Comparison of ENCODE assay signal across 29 cellular contexts in the genomic region with DNA sequence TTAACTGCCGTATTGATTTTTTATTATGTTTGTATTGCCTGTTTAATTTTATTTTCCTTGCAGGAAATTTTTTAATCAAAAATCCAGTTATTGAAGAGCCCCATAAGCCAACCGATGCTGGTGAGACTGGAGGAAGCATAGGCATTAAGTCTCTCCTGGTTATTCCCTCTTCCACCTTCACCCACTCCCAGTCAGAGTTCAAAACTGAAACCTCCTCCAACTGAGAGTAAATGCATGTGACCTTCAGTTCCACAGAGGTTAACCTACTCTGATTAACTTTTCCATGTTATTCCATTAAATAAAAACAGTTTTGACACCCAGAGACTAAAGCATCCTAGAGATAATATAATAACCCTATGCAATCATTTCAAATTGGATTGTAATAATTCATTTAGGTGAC.
"Had no signal": no experiment of that assay in that cellular context is flagged by ENCODE, and none has a peak within 500 bp of the region (broad histone marks: within the 10 kb centered on the region; RNA-seq: fewer than 3 reads in every experiment).

No MANE protein-coding gene starts in this region.

- DNase-seq: stimulated activated CD4-positive, alpha-beta T cell treated with anti-CD3 and anti-CD28 coated beads, Interleukin-2, amount 100 ng/mL, for 48 hours; stimulated activated CD4-positive, alpha-beta T cell treated with anti-CD3 and anti-CD28 coated beads, Interleukin-4, amount 100 ng/mL, for 1 hour; stimulated activated CD4-positive, alpha-beta T cell treated with anti-CD3 and anti-CD28 coated beads, Interleukin-4, amount 100 ng/mL, for 24 hours; stimulated activated CD4-positive, alpha-beta T cell treated with anti-CD3 and anti-CD28 coated beads, Interleukin-4, amount 100 ng/mL, for 4 hours; stimulated activated CD8-positive, alpha-beta memory T cell treated with anti-CD3 and anti-CD28 coated beads, Interleukin-4, amount 100 ng/mL, for 48 hours; stimulated activated naive B cell treated with anti-CD40 and anti-IgM and Interleukin-4, amounts not matched to agents 10 μg/mL and 1 μg/mL and 100 μg/mL, for 72 hours; stimulated activated naive CD4-positive, alpha-beta T cell; stimulated activated naive CD4-positive, alpha-beta T cell treated with Interleukin-2 at 50 U/mL for 16 hours; stimulated activated naive CD8-positive, alpha-beta T cell treated with anti-CD3 and anti-CD28 coated beads, Interleukin-15, amount 100 ng/mL, for 72 hours; stimulated activated naive CD8-positive, alpha-beta T cell treated with anti-CD3 and anti-CD28 coated beads, Interleukin-15, Interleukin-2, amounts not matched to agents 100 U/mL and 50 U/mL, for 24 hours; stomach; substantia nigra; testis; thyroid gland; tibial artery; transverse colon; trophoblast cell; upper lobe of left lung; upper lobe of right lung; uterus had no signal

- H3K4me3 Mint-ChIP-seq: stimulated activated effector memory CD8-positive, alpha-beta T cell treated with anti-CD3 and anti-CD28 coated beads, Interleukin-12 subunit alpha, Interleukin-12 subunit beta, amount 100 ng/mL, for 72 hours; stimulated activated memory B cell treated with anti-CD40 and anti-IgM and Interleukin-4, amounts not matched to agents 10 μg/mL and 1 μg/mL and 100 μg/mL, for 72 hours; stimulated activated naive B cell treated with anti-CD40 and anti-IgM and Interleukin-4, amounts not matched to agents 10 μg/mL and 1 μg/mL and 100 μg/mL, for 72 hours; stimulated activated naive CD8-positive, alpha-beta T cell treated with anti-CD3 and anti-CD28 coated beads, Interleukin-15, amount 100 ng/mL, for 72 hours; stimulated activated naive CD8-positive, alpha-beta T cell treated with anti-CD3 and anti-CD28 coated beads, Interleukin-15, Interleukin-2, amounts not matched to agents 100 ng/mL and 50 ng/mL, for 24 hours; type B pancreatic cell had no signal

- H3K36me3 ChIP-seq: stomach, suprapubic skin, thoracic aorta, thyroid gland, tibial artery, tibial nerve, transverse colon, upper lobe of left lung, upper lobe of right lung, uterus, vagina had no signal

- H3K27me3 ChIP-seq: suprapubic skin, testis, thyroid gland, tibial artery, tibial nerve, upper lobe of left lung, uterus, vagina had no signal

- H3K27ac ChIP-seq: stomach, suprapubic skin, testis, thoracic aorta, thyroid gland, tibial artery, tibial nerve, transverse colon, upper lobe of left lung, upper lobe of right lung, uterus, vagina had no signal

- H3K4me3 ChIP-seq: stomach, suprapubic skin, testis, thoracic aorta, thyroid gland, tibial artery, tibial nerve, transverse colon, upper lobe of left lung, upper lobe of right lung, uterus, vagina had no signal

- H3K4me1 Mint-ChIP-seq: stimulated activated effector memory CD8-positive, alpha-beta T cell treated with anti-CD3 and anti-CD28 coated beads, Interleukin-12 subunit alpha, Interleukin-12 subunit beta, amount 100 ng/mL, for 72 hours; stimulated activated memory B cell treated with anti-CD40 and anti-IgM and Interleukin-4, amounts not matched to agents 10 μg/mL and 1 μg/mL and 100 μg/mL, for 72 hours; stimulated activated naive B cell treated with anti-CD40 and anti-IgM and Interleukin-4, amounts not matched to agents 10 μg/mL and 1 μg/mL and 100 μg/mL, for 72 hours; stimulated activated naive CD8-positive, alpha-beta T cell treated with anti-CD3 and anti-CD28 coated beads, Interleukin-15, amount 100 ng/mL, for 72 hours had no signal

- ATAC-seq: stimulated activated effector memory CD8-positive, alpha-beta T cell treated with anti-CD3 and anti-CD28 coated beads, Interleukin-12 subunit alpha, Interleukin-12 subunit beta, amount 100 ng/mL, for 72 hours; stimulated activated memory B cell treated with anti-CD40 and anti-IgM and Interleukin-4, amounts not matched to agents 10 μg/mL and 1 μg/mL and 100 μg/mL, for 72 hours; stimulated activated naive B cell treated with anti-CD40 and anti-IgM and Interleukin-4, amounts not matched to agents 10 μg/mL and 1 μg/mL and 100 μg/mL, for 72 hours; stimulated activated naive CD8-positive, alpha-beta T cell treated with anti-CD3 and anti-CD28 coated beads, Interleukin-15, amount 100 ng/mL, for 72 hours; stimulated activated naive CD8-positive, alpha-beta T cell treated with anti-CD3 and anti-CD28 coated beads, Interleukin-15, Interleukin-2, amounts not matched to agents 100 U/mL and 50 U/mL, for 24 hours; upper lobe of right lung had no signal

- H3K9me3 ChIP-seq: stomach, suprapubic skin, testis, thoracic aorta, thyroid gland, tibial artery, tibial nerve, transverse colon, upper lobe of left lung, upper lobe of right lung, uterus, vagina had no signal

- H3K4me1 ChIP-seq: stomach, suprapubic skin, thyroid gland, tibial artery, transverse colon, upper lobe of left lung, upper lobe of right lung, uterus, vagina had no signal

- H3K36me3 Mint-ChIP-seq: stimulated activated effector memory CD8-positive, alpha-beta T cell treated with anti-CD3 and anti-CD28 coated beads, Interleukin-12 subunit alpha, Interleukin-12 subunit beta, amount 100 ng/mL, for 72 hours; stimulated activated memory B cell treated with anti-CD40 and anti-IgM and Interleukin-4, amounts not matched to agents 10 μg/mL and 1 μg/mL and 100 μg/mL, for 72 hours; stimulated activated naive B cell treated with anti-CD40 and anti-IgM and Interleukin-4, amounts not matched to agents 10 μg/mL and 1 μg/mL and 100 μg/mL, for 72 hours; type B pancreatic cell had no signal

- FAIRE-seq: urothelium cell line had no signal

- H3K27ac Mint-ChIP-seq: stimulated activated effector memory CD8-positive, alpha-beta T cell treated with anti-CD3 and anti-CD28 coated beads, Interleukin-12 subunit alpha, Interleukin-12 subunit beta, amount 100 ng/mL, for 72 hours; stimulated activated memory B cell treated with anti-CD40 and anti-IgM and Interleukin-4, amounts not matched to agents 10 μg/mL and 1 μg/mL and 100 μg/mL, for 72 hours; stimulated activated naive B cell treated with anti-CD40 and anti-IgM and Interleukin-4, amounts not matched to agents 10 μg/mL and 1 μg/mL and 100 μg/mL, for 72 hours; stimulated activated naive CD8-positive, alpha-beta T cell treated with anti-CD3 and anti-CD28 coated beads, Interleukin-15, Interleukin-2, amounts not matched to agents 100 ng/mL and 50 ng/mL, for 24 hours; type B pancreatic cell had no signal

- H3K9me3 Mint-ChIP-seq: stimulated activated effector memory CD8-positive, alpha-beta T cell treated with anti-CD3 and anti-CD28 coated beads, Interleukin-12 subunit alpha, Interleukin-12 subunit beta, amount 100 ng/mL, for 72 hours; stimulated activated memory B cell treated with anti-CD40 and anti-IgM and Interleukin-4, amounts not matched to agents 10 μg/mL and 1 μg/mL and 100 μg/mL, for 72 hours; stimulated activated naive B cell treated with anti-CD40 and anti-IgM and Interleukin-4, amounts not matched to agents 10 μg/mL and 1 μg/mL and 100 μg/mL, for 72 hours; stimulated activated naive CD8-positive, alpha-beta T cell treated with anti-CD3 and anti-CD28 coated beads, Interleukin-15, amount 100 ng/mL, for 72 hours; stimulated activated naive CD8-positive, alpha-beta T cell treated with anti-CD3 and anti-CD28 coated beads, Interleukin-15, Interleukin-2, amounts not matched to agents 100 ng/mL and 50 ng/mL, for 24 hours; type B pancreatic cell had no signal
